Comparison of ENCODE assay signal across 29 cellular contexts in the genomic region with DNA sequence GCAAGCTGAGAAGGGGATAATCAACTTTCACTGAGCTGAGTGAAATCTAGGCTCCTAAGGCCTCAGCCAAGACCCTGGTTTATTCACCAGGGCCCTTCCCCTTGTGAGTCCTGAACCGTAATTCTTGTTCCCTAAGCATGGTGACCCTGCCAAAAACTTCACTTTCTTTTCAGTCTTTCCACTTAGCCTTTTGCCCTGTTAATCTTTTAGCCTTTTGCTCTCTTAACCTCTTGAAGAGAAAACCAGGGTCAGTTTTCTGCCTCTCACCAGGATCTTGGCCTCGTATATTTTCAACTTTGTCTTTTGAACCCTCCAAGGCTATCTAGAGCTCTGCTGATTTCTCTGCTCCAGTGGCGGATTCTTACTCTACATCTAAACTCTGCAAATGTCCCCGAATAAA.
"Had no signal": no experiment of that assay in that cellular context is flagged by ENCODE, and none has a peak within 500 bp of the region (broad histone marks: within the 10 kb centered on the region; RNA-seq: fewer than 3 reads in every experiment).

No MANE protein-coding gene starts in this region.

- DNase-seq: glutamatergic neuron; heart left ventricle; hypothalamus; islet precursor cell; left ventricle myocardium superior; lower lobe of right lung; mammary epithelial cell; mesenchymal stem cell; naive thymus-derived CD8-positive, alpha-beta T cell; nucleus accumbens; pancreas; posterior cingulate gyrus; retina; right cardiac atrium; stimulated activated CD4-positive, alpha-beta T cell treated with anti-CD3 and anti-CD28 coated beads, Interleukin-1b, Interleukin-23, amount 100 ng/mL, for 48 hours; stimulated activated CD4-positive, alpha-beta T cell treated with anti-CD3 and anti-CD28 coated beads, Interleukin-2, amount 100 ng/mL, for 48 hours; stimulated activated CD4-positive, alpha-beta T cell treated with anti-CD3 and anti-CD28 coated beads, Interleukin-4, amount 100 ng/mL, for 4 hours; stimulated activated CD8-positive, alpha-beta memory T cell treated with anti-CD3 and anti-CD28 coated beads, Interleukin-4, amount 100 ng/mL, for 48 hours; stimulated activated naive B cell treated with anti-CD40 and anti-IgM and Interleukin-4, amounts not matched to agents 10 μg/mL and 1 μg/mL and 100 μg/mL, for 72 hours; stimulated activated naive CD8-positive, alpha-beta T cell treated with anti-CD3 and anti-CD28 coated beads, Interleukin-15, Interleukin-2, amounts not matched to agents 100 U/mL and 50 U/mL, for 24 hours; stomach; testis; tibial artery; trophoblast cell; upper lobe of right lung had no signal

- H3K4me1 ChIP-seq: lower lobe of right lung, pancreas, prostate gland, stomach, upper lobe of right lung had no signal

- H3K9me3 ChIP-seq: lower lobe of right lung, pancreas, prostate gland, stomach, testis, tibial artery, upper lobe of right lung had no signal

- H3K4me3 ChIP-seq: heart left ventricle, lower lobe of right lung, pancreas, prostate gland, smooth muscle cell, stomach, testis, tibial artery, upper lobe of right lung had no signal

- H3K36me3 ChIP-seq: heart left ventricle, lower lobe of right lung, prostate gland, stomach, tibial artery, upper lobe of right lung had no signal

- H3K27ac ChIP-seq: heart left ventricle, lower lobe of right lung, pancreas, prostate gland, stomach, upper lobe of right lung had no signal

- H3K27ac Mint-ChIP-seq: naive thymus-derived CD8-positive, alpha-beta T cell; nephron; stimulated activated naive B cell treated with anti-CD40 and anti-IgM and Interleukin-4, amounts not matched to agents 10 μg/mL and 1 μg/mL and 100 μg/mL, for 72 hours had no signal

- ATAC-seq: heart left ventricle; left lobe of liver; left ventricle myocardium superior; lower lobe of right lung; naive thymus-derived CD8-positive, alpha-beta T cell; right cardiac atrium; stimulated activated naive B cell treated with anti-CD40 and anti-IgM and Interleukin-4, amounts not matched to agents 10 μg/mL and 1 μg/mL and 100 μg/mL, for 72 hours; stimulated activated naive CD8-positive, alpha-beta T cell treated with anti-CD3 and anti-CD28 coated beads, Interleukin-15, Interleukin-2, amounts not matched to agents 100 U/mL and 50 U/mL, for 24 hours; upper lobe of right lung had no signal

- H3K27me3 ChIP-seq: heart left ventricle, pancreas, stomach, testis, tibial artery, upper lobe of right lung had no signal

- H3K4me3 Mint-ChIP-seq: naive thymus-derived CD8-positive, alpha-beta T cell; nephron; stimulated activated naive B cell treated with anti-CD40 and anti-IgM and Interleukin-4, amounts not matched to agents 10 μg/mL and 1 μg/mL and 100 μg/mL, for 72 hours had no signal

- H3K27me3 Mint-ChIP-seq: naive thymus-derived CD8-positive, alpha-beta T cell; stimulated activated naive B cell treated with anti-CD40 and anti-IgM and Interleukin-4, amounts not matched to agents 10 μg/mL and 1 μg/mL and 100 μg/mL, for 72 hours had no signal

- H3K4me1 Mint-ChIP-seq: stimulated activated naive B cell treated with anti-CD40 and anti-IgM and Interleukin-4, amounts not matched to agents 10 μg/mL and 1 μg/mL and 100 μg/mL, for 72 hours had no signal
